ENCODE assay signal across 15 cellular contexts in the genomic region with DNA sequence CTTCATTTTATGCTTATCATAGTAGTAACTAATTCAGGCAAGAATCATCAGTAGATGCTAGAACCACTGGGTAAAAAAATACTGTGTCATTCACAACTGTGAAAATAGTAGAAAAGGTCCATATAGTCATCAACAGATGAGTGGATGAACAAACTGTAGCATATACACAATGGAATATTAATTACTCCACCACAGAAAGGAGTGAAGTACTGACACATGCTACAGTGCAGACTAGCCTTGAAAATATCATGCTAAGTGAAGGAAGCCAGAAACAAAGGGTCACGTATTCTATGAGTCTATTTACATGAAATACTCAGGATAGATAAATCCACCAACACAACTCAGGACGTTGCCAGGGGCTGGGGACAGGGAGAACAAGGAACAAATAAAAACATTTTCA. TPM values are rescaled to one million over a fixed set of nuclear protein-coding genes. Genes with fewer than 3 reads are reported as not detected.
DNase-seq lines count a peak whose midpoint lies in the region; ATAC-seq, FAIRE-seq and TF ChIP-seq lines count a peak whose summit lies in the region.
"Had no signal": no experiment of that assay in that cellular context is flagged by ENCODE, and none has a peak within 500 bp of the region (broad histone marks: within the 10 kb centered on the region; RNA-seq: fewer than 3 reads in every experiment).

No MANE protein-coding gene starts in this region.

- H3K36me3 Mint-ChIP-seq in naive thymus-derived CD4-positive, alpha-beta T cell = peaks cover 4 to 17% (median 12%) of the 10 kb centered on the region in 5 donors

- peaks cover 98% of the 10 kb centered on the region for H3K79me2 ChIP-seq in HepG2 (ENCODE audit: insufficient read depth, low read length)

- POLR2A ChIA-PET in HepG2 (lab: Yijun Ruan, JAX) = no interaction called here
- POLR2A ChIA-PET in naive thymus-derived CD4-positive, alpha-beta T cell (lab: Charles Lee) = no interaction called here

- H3K4me2 ChIP-seq in HepG2 (ENCODE audit: low read depth, low read length) = no peak overlapping the region

- H3K4me3 ChIP-seq in liver (ENCODE audit: low read depth in 1 of 3, low read length in 3 of 3) (no peak overlapping the region), HepG2 (replicated peaks in 1 of 3; ENCODE audit: insufficient read depth in 1 of 3, low read depth in 2 of 3, low read length in 3 of 3) (no peak overlapping the region), brain microvascular endothelial cell (ENCODE audit: low read depth, low read length) (no peak overlapping the region), uterus (no peak overlapping the region)
- H3K4me3 ChIP-seq in naive thymus-derived CD4-positive, alpha-beta T cell (ENCODE audit: low read length) = no peak overlapping the region

- no peak for FAIRE-seq in HepG2 (lab: Jason Lieb, UNC)
- FAIRE-seq: endothelial cell of umbilical vein had no signal

- DNase-seq in HepG2 (ENCODE audit: low spot score) (no peak), brain microvascular endothelial cell (no peak), uterus (no peak), NCI-H1092 (lab: John Stamatoyannopoulos, UW) (no peak)
- DNase-seq in naive thymus-derived CD4-positive, alpha-beta T cell = no peak
- DNase-seq: amniotic stem cell; MM.1S; NCI-H510A; SIG-M5; stimulated activated CD4-positive, alpha-beta T cell treated with anti-CD3 and anti-CD28 coated beads, Interleukin-12 subunit alpha, Interleukin-12 subunit beta, amount 100 ng/mL, for 4 hours had no signal

- CTCF ChIA-PET in HepG2 (lab: Yijun Ruan, JAX; ENCODE audit: low intra/inter-chr PET ratio, low total read pairs) = no interaction called here
- CTCF ChIA-PET in naive thymus-derived CD4-positive, alpha-beta T cell (lab: Charles Lee) = no interaction called here

- TF ChIP-seq CTCF in liver (IDR thresholded peaks at IDR 0.05; ENCODE audit: low read depth, low read length, missing input control) (no peak), HepG2 (CRISPR knock-in tag; IDR thresholded peaks at IDR 0.05) (no peak), brain microvascular endothelial cell (IDR thresholded peaks at IDR 0.05; ENCODE audit: low read depth, low read length, missing control alignments) (no peak), uterus (IDR thresholded peaks at IDR 0.05) (no peak)

- no peak overlapping the region for H2AFZ ChIP-seq in HepG2 (ENCODE audit: low read length)

- 45% methylated on average over 2 of the region's 2 CpGs for WGBS in liver
- 91% methylated on average over 2 of the region's 2 CpGs for WGBS in HepG2 (ENCODE audit: low lambda C conversion rate)

- H3K4me1 ChIP-seq in liver (ENCODE audit: control insufficient read depth in 4 of 4, insufficient read depth in 4 of 4, low read length in 3 of 4) (peaks cover 3 to 22% (median 15%) of the 10 kb centered on the region in 4 donors), HepG2 (ENCODE audit: insufficient read depth, low read length) (peaks cover 14% of the 10 kb centered on the region), uterus (peaks cover 13 to 15% of the 10 kb centered on the region in 2 donors)
- H3K4me1 ChIP-seq in naive thymus-derived CD4-positive, alpha-beta T cell (ENCODE audit: control insufficient read depth in 2 of 2, insufficient read depth in 2 of 2, low read length in 2 of 2) = peaks cover 34 to 57% of the 10 kb centered on the region in 2 donors

- no peak for TF ChIP-seq EP300 in HepG2 (IDR thresholded peaks at IDR 0.05; ENCODE audit: low read depth in 2 of 2, low read length in 2 of 2)
- no peak for TF ChIP-seq EP300 in HepG2 (CRISPR knock-in tag; IDR thresholded peaks at IDR 0.05; ENCODE audit: borderline replicate concordance)

- intact Hi-C loops in HepG2 (cut with micrococcal nuclease; ENCODE audit: unreplicated experiment) (no loop called here), uterus (cut with DNase I; ENCODE audit: low total_unique reads) (no loop called here)
- intact Hi-C loops in naive thymus-derived CD4-positive, alpha-beta T cell (cut with micrococcal nuclease) = no loop called here

- H3K36me3 ChIP-seq in liver (ENCODE audit: control insufficient read depth in 4 of 4, insufficient read depth in 3 of 4, low read depth in 1 of 4, low read length in 3 of 4) (peaks cover 4 to 33% (median 24%) of the 10 kb centered on the region in 4 donors), HepG2 (replicated peaks in 1 of 2; ENCODE audit: control insufficient read depth in 1 of 2, insufficient read depth in 2 of 2, low read length in 2 of 2) (peaks cover 28 to 54% of the 10 kb centered on the region in 2 experiments), brain microvascular endothelial cell (replicated peaks) (peaks cover 35% of the 10 kb centered on the region), uterus (no peaks in the 10 kb centered on the region)
- peaks cover 0 to 40% (median 4%) of the 10 kb centered on the region in 3 experiments for H3K36me3 ChIP-seq in naive thymus-derived CD4-positive, alpha-beta T cell (ENCODE audit: control insufficient read depth in 2 of 3, insufficient read depth in 3 of 3, low read length in 3 of 3)

- H3K9me3 Mint-ChIP-seq in naive thymus-derived CD4-positive, alpha-beta T cell = no peaks in the 10 kb centered on the region

- TF ChIP-seq RAD21 in liver (IDR thresholded peaks at IDR 0.05) = no peak
- no peak for TF ChIP-seq RAD21 in HepG2 (CRISPR knock-in tag; IDR thresholded peaks at IDR 0.05)

- in situ Hi-C loops in HepG2 (cut with HindIII; ENCODE audit: extremely low pct_ligation_motif_present, low pct_unique_long_range_greater_than_20kb) = no loop called here
- in situ Hi-C loops in brain microvascular endothelial cell (cut with HindIII; ENCODE audit: low pct_ligation_motif_present, low sequenced_read_pairs) = no loop called here

- H3K27ac ChIP-seq in liver (ENCODE audit: low read depth in 1 of 2, low read length in 2 of 2) (peak overlapping the region; percentile 3 to 63), HepG2 (ENCODE audit: extremely low read length, insufficient read depth, low read length) (no peak overlapping the region), brain microvascular endothelial cell (peak overlapping the region; percentile 23), uterus (peak overlapping the region; percentile 6 to 54)
- no peak overlapping the region for H3K27ac ChIP-seq in naive thymus-derived CD4-positive, alpha-beta T cell (ENCODE audit: low read depth, low read length)
- H3K27ac ChIP-seq: C4-2B had no signal

- H3K4me3 Mint-ChIP-seq in naive thymus-derived CD4-positive, alpha-beta T cell = peak overlapping the region in 7 of 10 donors; percentile 10 to 72 (median 37)

- H3K27me3 ChIP-seq in liver (ENCODE audit: control insufficient read depth in 4 of 4, insufficient read depth in 4 of 4, low read length in 3 of 4) = no peaks in the 10 kb centered on the region
- H3K27me3 ChIP-seq in HepG2 (ENCODE audit: control insufficient read depth in 1 of 2, insufficient read depth in 2 of 2, low read length in 2 of 2) = no peaks in the 10 kb centered on the region
- H3K27me3 ChIP-seq in brain microvascular endothelial cell (replicated peaks) = no peaks in the 10 kb centered on the region
- no peaks in the 10 kb centered on the region for H3K27me3 ChIP-seq in naive thymus-derived CD4-positive, alpha-beta T cell (ENCODE audit: control insufficient read depth in 2 of 2, insufficient read depth in 2 of 2, low read length in 2 of 2)
- no peaks in the 10 kb centered on the region for H3K27me3 ChIP-seq in uterus

- no peak overlapping the region for H3K9ac ChIP-seq in liver (ENCODE audit: low read depth in 1 of 2, low read length in 2 of 2)
- no peak overlapping the region for H3K9ac ChIP-seq in HepG2 (ENCODE audit: insufficient read depth, low read depth, low read length)

- H3K27ac Mint-ChIP-seq in naive thymus-derived CD4-positive, alpha-beta T cell = peak overlapping the region in 6 of 9 donors; percentile 3 to 72 (median 50)

- H4K20me1 ChIP-seq in HepG2 (ENCODE audit: insufficient read depth, low read length) = peaks cover 98% of the 10 kb centered on the region

- H3K27me3 Mint-ChIP-seq in naive thymus-derived CD4-positive, alpha-beta T cell = no peaks in the 10 kb centered on the region

- H3K9me3 ChIP-seq in liver (ENCODE audit: control insufficient read depth in 4 of 4, low read length in 3 of 4) (no peaks in the 10 kb centered on the region), HepG2 (ENCODE audit: low read length) (no peaks in the 10 kb centered on the region), uterus (no peaks in the 10 kb centered on the region)
- no peaks in the 10 kb centered on the region for H3K9me3 ChIP-seq in naive thymus-derived CD4-positive, alpha-beta T cell (ENCODE audit: control insufficient read depth in 2 of 3, low read length in 3 of 3)

- peaks cover 44 to 85% (median 77%) of the 10 kb centered on the region in 7 donors for H3K4me1 Mint-ChIP-seq in naive thymus-derived CD4-positive, alpha-beta T cell

- no peak for TF ChIP-seq POLR2A in HepG2 (IDR thresholded peaks at IDR 0.05; ENCODE audit: insufficient read depth in 1 of 2, low read depth in 2 of 2, low read length in 2 of 2)
- no peak for TF ChIP-seq POLR2A in uterus (IDR thresholded peaks at IDR 0.05)

- ATAC-seq in HepG2 (no peak), GM19397 (IDR thresholded peaks at IDR 0.05; ENCODE audit: unreplicated experiment) (no peak), GM18498 (IDR thresholded peaks at IDR 0.05; ENCODE audit: unreplicated experiment) (no peak)
- ATAC-seq in naive thymus-derived CD4-positive, alpha-beta T cell = no peak

- no TSS peak for BruUV-seq in HepG2 (replicated peaks; lab: Mats Ljungman, UMichigan)

RNA-seq across cellular contexts. Expression of gene USP22, which starts 13.3 kb away (rescaled TPM):
- 100 to 1,000 TPM in 1 of 2 donors, 10 to 100 TPM in 1; 83.6 to 109 TPM for total RNA-seq in liver
- 10 to 100 TPM; 27.2 to 32.6 TPM for polyA plus RNA-seq in liver
- total RNA-seq in HepG2 (2016; rRNA removed; fragmentation: Illumina TruSeq; extraction: Trizol) = 130 and 131 TPM in 2 replicates
- 17.2 and 17.3 TPM in 2 replicates for total RNA-seq in HepG2 (2016; cell fraction: cytosol; rRNA removed; fragmentation: Illumina TruSeq; extraction: Trizol; ENCODE audit: low read depth)
- total RNA-seq in HepG2 (2016; cell fraction: insoluble cytoplasmic fraction; rRNA removed; fragmentation: Illumina TruSeq; extraction: Trizol) = 119 and 130 TPM in 2 replicates
- 54.1 and 54.4 TPM in 2 replicates for total RNA-seq in HepG2 (2016; cell fraction: membrane; rRNA removed; fragmentation: Illumina TruSeq; extraction: Trizol)
- 79.5 and 96.3 TPM in 2 replicates for total RNA-seq in HepG2 (2016; cell fraction: nucleus; rRNA removed; fragmentation: Illumina TruSeq; extraction: Trizol)
- 98.0 and 124 TPM in 2 replicates for polyA plus RNA-seq in HepG2 (2011; rRNA removed)
- polyA plus RNA-seq in HepG2 (2011; cell fraction: cytosol; rRNA removed) = 56.8 and 60.3 TPM in 2 replicates
- polyA plus RNA-seq in HepG2 (2011; cell fraction: nucleus; rRNA removed) = 126 and 139 TPM in 2 replicates
- polyA plus RNA-seq in HepG2 (2012) = 65.0 and 69.3 TPM in 2 replicates
- 4.2 and 4.5 TPM in 2 replicates for polyA plus RNA-seq in HepG2 (2016; cell fraction: cytosol; fragmentation: Illumina TruSeq; extraction: Trizol; ENCODE audit: low read depth)
- polyA plus RNA-seq in HepG2 (2016; cell fraction: insoluble cytoplasmic fraction; fragmentation: Illumina TruSeq; extraction: Trizol; ENCODE audit: low read depth) = 65.3 and 91.2 TPM in 2 replicates
- polyA plus RNA-seq in HepG2 (2016; cell fraction: membrane; fragmentation: Illumina TruSeq; extraction: Trizol; ENCODE audit: low read depth) = 18.3 and 19.5 TPM in 2 replicates
- 101 and 103 TPM in 2 replicates for polyA plus RNA-seq in HepG2 (2016; cell fraction: nucleus; fragmentation: Illumina TruSeq; extraction: Trizol; ENCODE audit: insufficient read depth, low read depth)
- 337 and 421 TPM in 2 replicates for polyA minus RNA-seq in HepG2 (2011; rRNA and poly(A)+ RNA removed; ENCODE audit: low replicate concordance)
- 104 and 120 TPM in 2 replicates for polyA minus RNA-seq in HepG2 (2011; cell fraction: cytosol; rRNA and poly(A)+ RNA removed)
- polyA minus RNA-seq in HepG2 (2011; cell fraction: nucleus; rRNA and poly(A)+ RNA removed) = 71.7 and 94.2 TPM in 2 replicates
- 100 to 1,000 TPM; 134 to 172 (median 159) TPM for total RNA-seq in naive thymus-derived CD4-positive, alpha-beta T cell
- 10 to 100 TPM; 35.0 to 50.7 TPM for polyA plus RNA-seq in naive thymus-derived CD4-positive, alpha-beta T cell
- total RNA-seq in uterus = 100 to 1,000 TPM; 110 to 299 (median 189) TPM

Comparison
In these comparisons a context has a peak if more than half of its experiments do, and no peak if none do; other contexts are left out.
1. H3K27ac ChIP-seq: peak in liver (2 of 2), brain microvascular endothelial cell (single experiment) and uterus (2 of 2); none in HepG2 (single experiment) and naive thymus-derived CD4-positive, alpha-beta T cell (single experiment).